Comparison of ENCODE assay signal across 1 cellular context in the genomic region with DNA sequence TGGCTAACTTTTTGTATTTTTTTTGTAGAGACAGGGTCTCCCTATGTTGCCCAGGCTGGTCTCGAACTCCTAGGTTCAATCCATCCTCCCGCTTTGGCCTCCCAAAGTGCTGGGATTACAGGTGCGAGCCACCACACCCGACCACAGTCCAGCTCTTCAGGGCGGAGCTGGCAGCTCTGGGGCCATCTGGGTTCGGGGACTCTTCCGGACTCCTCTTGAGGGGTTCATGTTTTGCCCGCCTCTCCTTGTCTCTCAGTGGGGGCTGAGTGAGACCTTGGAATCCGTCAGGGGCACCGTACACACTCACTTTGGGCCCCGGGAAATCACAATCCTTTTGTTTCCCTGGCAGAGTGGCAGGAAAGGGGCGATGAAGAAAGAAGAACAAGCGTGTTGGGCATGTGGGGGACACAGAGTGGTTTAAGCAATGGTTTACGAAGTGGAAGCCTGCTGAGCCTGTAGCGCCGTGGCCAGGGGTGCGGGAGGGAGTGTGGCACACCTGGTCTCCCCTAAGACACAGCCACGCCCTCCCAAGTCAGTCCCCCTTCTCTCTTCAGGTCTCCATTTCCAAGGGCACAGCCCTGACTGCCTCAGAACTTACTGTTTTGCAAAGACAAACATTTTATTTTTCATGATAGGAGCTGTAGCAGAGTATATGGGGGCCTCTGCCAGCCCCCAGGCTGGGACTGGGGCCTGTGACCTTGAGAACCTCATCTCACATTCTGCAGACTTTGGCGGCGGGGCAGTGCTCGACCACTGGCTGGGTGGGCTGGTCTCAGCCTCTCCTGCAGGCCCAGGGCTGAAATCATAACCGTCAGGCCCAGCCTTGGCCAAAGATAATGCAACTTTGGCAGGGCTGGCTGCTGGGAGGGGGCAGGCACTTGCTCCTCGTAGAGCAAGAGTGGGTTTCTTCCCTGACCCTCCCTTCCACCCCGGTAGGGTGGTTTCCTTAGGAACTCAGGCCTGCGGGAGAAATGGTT.
TF ChIP-seq lines count a peak whose summit lies in the region.

No MANE protein-coding gene starts in this region.

TF ChIP-seq in GM12878, 131 proteins besides CTCF, POLR2A, EP300 and RAD21:
- no peak for TF ChIP-seq SP1 (IDR thresholded peaks at IDR 0.05; ENCODE audit: low read depth, low read length)
TF ChIP-seq in GM12878: peak in this region for 0.
